Comparison of ENCODE assay signal across 8 cellular contexts in genomic region chr10:12196531-12197211, GRCh38. TPM values are rescaled to one million over a fixed set of nuclear protein-coding genes. Genes with fewer than 3 reads are reported as not detected.
DNase-seq lines count a peak whose midpoint lies in the region; ATAC-seq, FAIRE-seq and TF ChIP-seq lines count a peak whose summit lies in the region.

No MANE protein-coding gene starts in this region.

- TF ChIP-seq CTCF in bronchial epithelial cell (IDR thresholded peaks at IDR 0.05; ENCODE audit: insufficient read depth, low read length, severe bottlenecking): no peak

- H3K9me3 ChIP-seq in BLaER1: no peaks in the 10 kb centered on the region
- H3K9me3 ChIP-seq in HUES64 (ENCODE audit: insufficient read depth, low read depth, low read length): no peaks in the 10 kb centered on the region

- peak overlapping the region; percentile 95 to 100 (median 98) for H3K4me3 Mint-ChIP-seq in naive B cell

- peaks cover 4 to 19% of the 10 kb centered on the region in 2 donors for H3K36me3 Mint-ChIP-seq in naive B cell

- no peaks in the 10 kb centered on the region for H3K27me3 Mint-ChIP-seq in naive B cell

- peaks cover 65% of the 10 kb centered on the region for H4K20me1 ChIP-seq in BLaER1

- H3K4me2 ChIP-seq in BLaER1: peak overlapping the region; percentile 82

- no peaks in the 10 kb centered on the region for H3K27me3 ChIP-seq in BLaER1
- H3K27me3 ChIP-seq in HUES64 (ENCODE audit: insufficient read depth, low read length): no peaks in the 10 kb centered on the region
- no peaks in the 10 kb centered on the region for H3K27me3 ChIP-seq in bronchial epithelial cell (ENCODE audit: control insufficient read depth, insufficient read depth, low read length)

- ATAC-seq in naive B cell (ENCODE audit: low read depth in 2 of 2) (no peak), HG02588 (IDR thresholded peaks at IDR 0.05; ENCODE audit: unreplicated experiment) (no peak), GM21367 (IDR thresholded peaks at IDR 0.05; ENCODE audit: unreplicated experiment) (no peak), GM18498 (IDR thresholded peaks at IDR 0.05; ENCODE audit: unreplicated experiment) (no peak)

- H3K4me1 ChIP-seq in BLaER1 (peaks cover 47% of the 10 kb centered on the region), HUES64 (ENCODE audit: insufficient read depth, low read length) (peaks cover 6% of the 10 kb centered on the region; the same call in 1 of the 2 replicates)

- H3K36me3 ChIP-seq in BLaER1 (peaks cover 40% of the 10 kb centered on the region), HUES64 (ENCODE audit: insufficient read depth, low read length) (peaks cover 45% of the 10 kb centered on the region), bronchial epithelial cell (ENCODE audit: control insufficient read depth, insufficient read depth, low read length) (peaks cover 5% of the 10 kb centered on the region)

- H3K27ac ChIP-seq in BLaER1 (peak overlapping the region; percentile 97), HUES64 (ENCODE audit: low read depth, low read length) (peak overlapping the region; percentile 93)

- peak overlapping the region; percentile 85 for H3K4me3 ChIP-seq in BLaER1
- peak overlapping the region; percentile 87 for H3K4me3 ChIP-seq in HUES64 (ENCODE audit: low read length)
- peak overlapping the region; percentile 75 for H3K4me3 ChIP-seq in bronchial epithelial cell (ENCODE audit: low read depth, low read length)

- no peak for FAIRE-seq in bronchial epithelial cell (lab: Jason Lieb, UNC)
- FAIRE-seq in frontal cortex (lab: Jason Lieb, UNC): no peak

- H3K9ac ChIP-seq in BLaER1: peak overlapping the region; percentile 93
- peak overlapping the region; percentile 91 for H3K9ac ChIP-seq in HUES64 (ENCODE audit: low read depth, low read length)

- H3K27ac Mint-ChIP-seq in naive B cell: peak overlapping the region; percentile 95 to 100 (median 98)

- peaks cover 36 to 46% (median 43%) of the 10 kb centered on the region in 3 donors for H3K4me1 Mint-ChIP-seq in naive B cell

- no peak for DNase-seq in bronchial epithelial cell (ENCODE audit: low read depth)
- DNase-seq in naive B cell: no peak
- no peak for DNase-seq in frontal cortex (ENCODE audit: low spot score in 2 of 2)

- no peaks in the 10 kb centered on the region for H3K9me3 Mint-ChIP-seq in naive B cell

- 15% methylated on average over 14 of the region's 15 CpGs for WGBS in HUES64

RNA-seq across cellular contexts. Expression of gene CDC123, which starts 0.7 kb away (rescaled TPM):
- 181 TPM for polyA plus RNA-seq in HUES64 (2013, experiment 1 of 2)
- polyA plus RNA-seq in HUES64 (2013, experiment 2 of 2): 158 TPM
- total RNA-seq in bronchial epithelial cell (88.5 and 106 TPM in 2 replicates), frontal cortex (146 TPM)
- 100 to 1,000 TPM in 5 of 6 donors, 10 to 100 TPM in 1; 98.5 to 184 (median 115) TPM for polyA plus RNA-seq in naive B cell (ENCODE audit: low read depth in 6 of 6)

RNA-seq across cellular contexts. Expression of gene NUDT5, which starts 1.0 kb away (rescaled TPM):
- polyA plus RNA-seq in HUES64 (2013, experiment 1 of 2): 101 TPM
- 98.3 TPM for polyA plus RNA-seq in HUES64 (2013, experiment 2 of 2)
- total RNA-seq in bronchial epithelial cell (51.2 and 68.4 TPM in 2 replicates), frontal cortex (14.3 TPM)
- polyA plus RNA-seq in naive B cell (ENCODE audit: low read depth in 6 of 6): 10 to 100 TPM; 32.1 to 65.0 (median 42.2) TPM
